In genomic region chr15:88463870-88464532, GRCh38 we compare ENCODE assay signal across 11 cellular contexts.
"Had no signal": no experiment of that assay in that cellular context is flagged by ENCODE, and none has a peak within 500 bp of the region (broad histone marks: within the 10 kb centered on the region; RNA-seq: fewer than 3 reads in every experiment).

No MANE protein-coding gene starts in this region.

- DNase-seq: activated CD4-positive, alpha-beta T cell treated with anti-CD3 and anti-CD28 coated beads, Interleukin-2, amount 50 U/mL, for 48 hours; activated CD4-positive, CD25-positive, alpha-beta regulatory T cell treated with anti-CD3 and anti-CD28 coated beads, Interleukin-2, amount 50 U/mL, for 72 hours; activated effector memory CD4-positive, alpha-beta T cell treated with anti-CD3 and anti-CD28 coated beads, Interleukin-2, amount 50 U/mL, for 16 hours; body of pancreas; endodermal cell; small intestine; substantia nigra; transverse colon had no signal

- H3K4me3 Mint-ChIP-seq: endodermal cell; stimulated activated memory B cell treated with anti-CD40 and anti-IgM and Interleukin-4, amounts not matched to agents 10 μg/mL and 1 μg/mL and 100 μg/mL, for 72 hours had no signal

- H3K4me3 ChIP-seq: body of pancreas, transverse colon had no signal

- ATAC-seq: body of pancreas; esophagus mucosa; stimulated activated memory B cell treated with anti-CD40 and anti-IgM and Interleukin-4, amounts not matched to agents 10 μg/mL and 1 μg/mL and 100 μg/mL, for 72 hours had no signal

- H3K27me3 Mint-ChIP-seq: stimulated activated memory B cell treated with anti-CD40 and anti-IgM and Interleukin-4, amounts not matched to agents 10 μg/mL and 1 μg/mL and 100 μg/mL, for 72 hours had no signal

- H3K27me3 ChIP-seq: body of pancreas, transverse colon had no signal

- H3K27ac Mint-ChIP-seq: endodermal cell; stimulated activated memory B cell treated with anti-CD40 and anti-IgM and Interleukin-4, amounts not matched to agents 10 μg/mL and 1 μg/mL and 100 μg/mL, for 72 hours had no signal

- H3K9me3 Mint-ChIP-seq: endodermal cell; stimulated activated memory B cell treated with anti-CD40 and anti-IgM and Interleukin-4, amounts not matched to agents 10 μg/mL and 1 μg/mL and 100 μg/mL, for 72 hours had no signal

- H3K27ac ChIP-seq: body of pancreas, parathyroid adenoma, transverse colon had no signal

- H3K9me3 ChIP-seq: body of pancreas, transverse colon had no signal
